Comparison of ENCODE assay signal across 11 cellular contexts in genomic region chr9:136662656-136663310, GRCh38. TPM values are rescaled to one million over a fixed set of nuclear protein-coding genes. Genes with fewer than 3 reads are reported as not detected.
A peak's percentile ranks its signal among the peaks of the same experiment; 100 is the strongest.
DNase-seq lines count a peak whose midpoint lies in the region; ATAC-seq, FAIRE-seq and TF ChIP-seq lines count a peak whose summit lies in the region.
"Had no signal": no experiment of that assay in that cellular context is flagged by ENCODE, and none has a peak within 500 bp of the region (broad histone marks: within the 10 kb centered on the region; RNA-seq: fewer than 3 reads in every experiment).

Gene EGFL7, plus strand, starts transcription at chr9:136662916. Its CDS starts 5,367 bp downstream, at chr9:136668283.

- no peaks in the 10 kb centered on the region for H3K36me3 ChIP-seq in breast epithelium
- no peaks in the 10 kb centered on the region for H3K36me3 ChIP-seq in mammary epithelial cell (ENCODE audit: insufficient read depth, low read length)
- no peaks in the 10 kb centered on the region for H3K36me3 ChIP-seq in pancreas

- no peak for TF ChIP-seq POLR2A in breast epithelium (IDR thresholded peaks at IDR 0.05)
- TF ChIP-seq POLR2A in GM12892 (IDR thresholded peaks at IDR 0.05; ENCODE audit: low read depth, low read length), result no peak

- dilution Hi-C loops in mammary epithelial cell (cut with HindIII; ENCODE audit: low sequenced_read_pairs), result no loop called here

- no peak within 1 kb of the TSS for H3K4me2 ChIP-seq in mammary epithelial cell (ENCODE audit: insufficient read depth, low read depth, low read length)

- TF ChIP-seq CTCF in breast epithelium (IDR thresholded peaks at IDR 0.05), result no peak
- TF ChIP-seq CTCF in mammary epithelial cell (conservative IDR thresholded peaks at IDR 0.05 in 1 of 2, IDR thresholded peaks at IDR 0.05 in 1 of 2; ENCODE audit: extremely low read depth in 1 of 2, insufficient read depth in 1 of 2, low read depth in 1 of 2, low read length in 2 of 2), result no peak
- no peak for TF ChIP-seq CTCF in pancreas (IDR thresholded peaks at IDR 0.05)

- H3K9ac ChIP-seq in mammary epithelial cell (ENCODE audit: insufficient read depth, low read length), result no peak within 1 kb of the TSS

- H2AFZ ChIP-seq in mammary epithelial cell (ENCODE audit: low read depth, low read length), result no peak within 1 kb of the TSS

- no TSS peak for BruUV-seq in mammary epithelial cell (replicated peaks; lab: Mats Ljungman, UMichigan)

- DNase-seq in breast epithelium (ENCODE audit: low spot score in 2 of 2) (no peak), mammary epithelial cell (no peak), cardiac septum (ENCODE audit: low spot score) (peak; percentile 88), pancreas (peak in 2 of 6 donors; percentile 39 to 71), NCI-H226 (no peak), SKM-1 (lab: John Stamatoyannopoulos, UW; ENCODE audit: unreplicated experiment) (no peak), GM12892 (ENCODE audit: insufficient read length) (no peak), NCI-H510A treated with DMSO at 0.1 percent for 48 hours (lab: John Stamatoyannopoulos, UW) (no peak)
- DNase-seq: activated CD8-positive, alpha-beta memory T cell treated with anti-CD3 and anti-CD28 coated beads for 24 hours; NCI-H146; SHP77 treated with DMSO at 0.1 percent for 48 hours had no signal

- no peak for ATAC-seq in pancreas

- CTCF ChIA-PET in mammary epithelial cell (lab: Charles Lee; ENCODE audit: low non-redundant PET), result no interaction called here

- intact Hi-C loops in breast epithelium (cut with DNase I; ENCODE audit: low total_unique reads) (no loop called here), mammary epithelial cell (cut with micrococcal nuclease) (no loop called here), cardiac septum (cut with DNase I) (no loop called here), pancreas (cut with DNase I) (no loop called here)

- no peaks in the 10 kb centered on the region for H3K9me3 ChIP-seq in breast epithelium
- no peaks in the 10 kb centered on the region for H3K9me3 ChIP-seq in mammary epithelial cell (replicated peaks; ENCODE audit: insufficient read depth, low read length)
- H3K9me3 ChIP-seq in pancreas, result no peaks in the 10 kb centered on the region

- H3K27ac ChIP-seq in breast epithelium (peak within 1 kb of the TSS; percentile 10 to 87), mammary epithelial cell (ENCODE audit: insufficient read depth, low read depth, low read length) (no peak within 1 kb of the TSS), pancreas (peak within 1 kb of the TSS in 2 of 4 donors; percentile 12 to 22)

- H3K4me1 ChIP-seq in breast epithelium, result peaks cover 0 to 4% of the 10 kb centered on the region in 2 donors
- peaks cover 6% of the 10 kb centered on the region for H3K4me1 ChIP-seq in mammary epithelial cell (ENCODE audit: insufficient read depth, low read length)
- H3K4me1 ChIP-seq in pancreas, result no peaks in the 10 kb centered on the region

- in situ Hi-C loops in mammary epithelial cell (cut with MboI; ENCODE audit: low sequenced_read_pairs in 2 of 2), result no loop called here

- H3K79me2 ChIP-seq in mammary epithelial cell (ENCODE audit: insufficient read depth, low read length), result no peaks in the 10 kb centered on the region

- H3K4me3 ChIP-seq in breast epithelium (peak within 1 kb of the TSS; percentile 47 to 69 (median 51)), mammary epithelial cell (replicated peaks in 1 of 3; ENCODE audit: insufficient read depth in 1 of 3, low read depth in 2 of 3, low read length in 3 of 3) (no peak within 1 kb of the TSS), pancreas (peak within 1 kb of the TSS in 2 of 4 donors; percentile 11 to 39)

- H4K20me1 ChIP-seq in mammary epithelial cell (ENCODE audit: insufficient read depth, low read length), result no peaks in the 10 kb centered on the region

- peaks cover 0 to 67% of the 10 kb centered on the region in 2 donors for H3K27me3 ChIP-seq in breast epithelium
- no peaks in the 10 kb centered on the region for H3K27me3 ChIP-seq in mammary epithelial cell (ENCODE audit: insufficient read depth, low read length)
- H3K27me3 ChIP-seq in pancreas, result no peaks in the 10 kb centered on the region

- FAIRE-seq in pancreas (lab: Jason Lieb, UNC) (no peak), GM12892 (lab: Jason Lieb, UNC) (no peak)

- 89% methylated on average over 13 of the region's 26 CpGs for WGBS in mammary epithelial cell (ENCODE audit: low coverage, missing lambda C conversion rate)
- WGBS in pancreas, 2 donors, result 74 to 83% methylated on average over 20 to 26 of the region's 26 CpGs

RNA-seq across cellular contexts. Expression of gene EGFL7, which starts in this region (rescaled TPM):
- total RNA-seq in breast epithelium (100 to 1,000 TPM in 1 of 3 donors, 10 to 100 TPM in 2; 48.9 to 138 (median 53.4) TPM), mammary epithelial cell (1 to 10 TPM; 2.8 to 8.2 TPM), cardiac septum (85.3 TPM), pancreas (10 to 100 TPM in 5 of 6 donors, 1 to 10 TPM in 1; 8.6 to 21.2 (median 13.1) TPM)
- polyA plus RNA-seq in mammary epithelial cell (8.7 TPM), pancreas (100 to 1,000 TPM; 111 to 134 TPM)
- polyA minus RNA-seq in mammary epithelial cell, result 1.9 TPM
- not detected for polyA plus RNA-seq in GM12892 (2012; ENCODE audit: missing spikeins)

Comparison
In these comparisons a context has a peak if more than half of its experiments do, and no peak if none do; other contexts are left out.
1. RNA of gene EGFL7 (polyA plus RNA-seq): 111 to 134 TPM in pancreas; 8.7 TPM in mammary epithelial cell (single experiment); every median in the first group is over 10 times any median in the second.
2. H3K4me3 ChIP-seq: peak in breast epithelium (3 of 3); none in mammary epithelial cell (0 of 3).